In the genomic region with DNA sequence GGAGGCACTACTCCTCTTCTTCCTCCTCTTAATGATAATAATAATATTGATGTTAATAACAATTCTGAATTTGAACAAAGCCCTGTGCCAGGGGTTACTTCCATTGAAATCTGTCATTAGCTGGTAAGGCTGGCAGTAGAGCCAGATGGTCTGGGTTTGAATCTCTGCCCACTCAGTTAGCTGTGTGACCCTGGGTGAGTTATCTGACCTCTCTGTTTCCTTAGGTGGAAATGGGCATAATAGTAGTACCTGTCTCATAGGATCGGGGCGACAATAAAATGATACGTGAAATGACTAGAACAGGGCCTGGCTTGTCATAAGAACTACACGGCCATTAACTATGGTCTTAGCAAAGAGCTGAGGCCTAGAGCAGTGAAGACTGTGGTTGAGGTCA, we compare ENCODE assay signal across 38 cellular contexts. TPM values are rescaled to one million over a fixed set of nuclear protein-coding genes. Genes with fewer than 3 reads are reported as not detected.
"Had no signal": no experiment of that assay in that cellular context is flagged by ENCODE, and none has a peak within 500 bp of the region (broad histone marks: within the 10 kb centered on the region; RNA-seq: fewer than 3 reads in every experiment).

No MANE protein-coding gene starts in this region.

- H3K9ac ChIP-seq: KMS-11 had no signal

- H3K27me3 ChIP-seq: body of pancreas, breast epithelium, Peyer's patch, SJCRH30 had no signal

- H3K4me1 ChIP-seq: body of pancreas, breast epithelium, Peyer's patch had no signal

- H3K9me3 ChIP-seq: body of pancreas, breast epithelium, Peyer's patch, SJCRH30 had no signal

- H3K4me2 ChIP-seq: KMS-11 had no signal

- H3K27ac ChIP-seq: body of pancreas, breast epithelium, KMS-11, Peyer's patch, SJCRH30, SK-N-MC, WERI-Rb-1 had no signal

- DNase-seq: activated CD4-positive, alpha-beta T cell treated with anti-CD3 and anti-CD28 coated beads for 1 hour; activated CD4-positive, alpha-beta T cell treated with anti-CD3 and anti-CD28 coated beads, Interleukin-2, amount 10 ng/mL, durations not matched to agents 24 days and 14 days; activated CD4-positive, alpha-beta T cell treated with anti-CD3 and anti-CD28 coated beads, Interleukin-2, amount 50 U/mL, for 4 hours; activated CD4-positive, CD25-positive, alpha-beta regulatory T cell; activated CD8-positive, alpha-beta T cell treated with anti-CD3 and anti-CD28 coated beads for 36 hours; activated effector memory CD4-positive, alpha-beta T cell treated with anti-CD3 and anti-CD28 coated beads, Interleukin-2, amount 50 U/mL, for 16 hours; activated naive CD4-positive, alpha-beta T cell; activated naive CD8-positive, alpha-beta T cell treated with anti-CD3 and anti-CD28 coated beads, Interleukin-2, amount 10 ng/mL, durations not matched to agents 7 days and 5 days; activated T-cell treated with anti-CD3 and anti-CD28 coated beads, Interleukin-2, amount 50 U/mL, for 1 hour; activated T-cell treated with anti-CD3 and anti-CD28 coated beads, Interleukin-2, amount 50 U/mL, for 72 hours; amygdala; body of pancreas; NCI-H1092 treated with DMSO at 0.1 percent for 48 hours; NCI-H1417; NCI-H146; NCI-H187; NCI-H2029 treated with DMSO at 0.1 percent for 48 hours; NCI-H2107; NCI-H2171; NCI-H510A; NCI-H526; NCI-H748 treated with DMSO at 0.1 percent for 48 hours; NK-92 treated with Interleukin-12 subunit alpha and Interleukin-12 subunit beta, amount 100 ng/mL, for 24 hours; PC-3; Peyer's patch; RPMI8226; SHP77; SJCRH30; T1000; WERI-Rb-1 had no signal

- H3K4me3 ChIP-seq: body of pancreas, breast epithelium, Peyer's patch, SJCRH30, SK-N-MC had no signal

- FAIRE-seq: astrocyte had no signal

- H3K36me3 ChIP-seq: breast epithelium, Peyer's patch, SJCRH30 had no signal

- ATAC-seq: activated CD8-positive, alpha-beta T cell treated with anti-CD3 and anti-CD28 coated beads for 36 hours; activated T-cell treated with anti-CD3 and anti-CD28 coated beads, Interleukin-2, amount 50 U/mL, for 72 hours; activated T-helper 17 cell treated with anti-CD3 and anti-CD28 coated beads, Interleukin-2, amount 50 U/mL, for 72 hours; body of pancreas; PC-3 had no signal

RNA-seq across cellular contexts. Expression of gene KIAA1755, which starts 44.7 kb away (rescaled TPM):
- total RNA-seq: activated CD4-positive, alpha-beta T cell treated with anti-CD3 and anti-CD28 coated beads, Interleukin-2, amount 10 ng/mL, durations not matched to agents 24 days and 14 days; activated CD8-positive, alpha-beta memory T cell treated with anti-CD3 and anti-CD28 coated beads for 36 hours; activated CD8-positive, alpha-beta T cell treated with anti-CD3 and anti-CD28 coated beads for 36 hours; activated naive CD8-positive, alpha-beta T cell treated with anti-CD3 and anti-CD28 coated beads, Interleukin-2, amount 10 ng/mL, durations not matched to agents 7 days and 5 days; activated T-cell treated with anti-CD3 and anti-CD28 coated beads, Interleukin-2, amount 50 U/mL, for 72 hours; activated T-helper 17 cell treated with anti-CD3 and anti-CD28 coated beads, Interleukin-2, amount 50 U/mL, for 72 hours; T-helper 1 cell treated with Interleukin-12 subunit alpha and Interleukin-12 subunit beta and Interleukin-4 antibody, amounts not matched to agents 30 ng/mL and 1 ng/mL, for 36 hours; T-helper 2 cell treated with Interferon-gamma antibody and Interleukin-4, amounts not matched to agents 100 ng/mL and 5 ng/mL, for 36 hours had no signal

RNA-seq across cellular contexts. Expression of gene TGM2, which starts 50.7 kb away (rescaled TPM):
- total RNA-seq: activated CD8-positive, alpha-beta memory T cell treated with anti-CD3 and anti-CD28 coated beads for 36 hours; activated CD8-positive, alpha-beta T cell treated with anti-CD3 and anti-CD28 coated beads for 36 hours had no signal
